14 cellular contexts compared by ENCODE assay signal in the genomic region with DNA sequence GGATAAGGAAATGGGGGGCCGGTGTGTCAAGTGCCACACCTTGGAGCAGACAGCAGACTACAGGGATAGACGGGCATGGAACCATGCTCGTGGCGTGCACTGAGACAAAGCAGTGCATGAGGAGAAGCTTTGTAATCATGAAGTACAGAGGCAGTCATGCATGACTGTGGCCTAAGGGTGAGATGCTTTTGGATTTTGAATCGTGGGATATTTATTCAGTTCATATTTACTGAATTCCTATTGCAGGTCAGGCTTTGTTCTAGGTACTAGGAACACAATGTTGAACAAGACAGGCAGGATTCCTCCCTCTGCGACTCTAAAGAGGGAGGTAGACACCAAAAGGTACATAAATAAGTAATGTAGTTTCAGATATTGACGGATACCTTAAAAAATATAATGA.
"Had no signal": no experiment of that assay in that cellular context is flagged by ENCODE, and none has a peak within 500 bp of the region (broad histone marks: within the 10 kb centered on the region; RNA-seq: fewer than 3 reads in every experiment).

No MANE protein-coding gene starts in this region.

- H3K27me3 Mint-ChIP-seq: dendritic cell treated with granulocyte-macrophage colony-stimulating factor and Interleukin-4, amounts not matched to agents 40 ng/mL and 50 ng/mL, for 4 days; stimulated activated naive B cell treated with anti-CD40 and anti-IgM and Interleukin-4, amounts not matched to agents 10 μg/mL and 1 μg/mL and 100 μg/mL, for 72 hours had no signal

- H3K9me3 Mint-ChIP-seq: activated naive CD4-positive, alpha-beta T cell treated with anti-CD3 and anti-CD28 coated beads, Interleukin-2, amount 50 U/mL, for 72 hours; dendritic cell treated with granulocyte-macrophage colony-stimulating factor and Interleukin-4, amounts not matched to agents 40 ng/mL and 50 ng/mL, for 4 days; nephron progenitor cell; stimulated activated naive B cell treated with anti-CD40 and anti-IgM and Interleukin-4, amounts not matched to agents 10 μg/mL and 1 μg/mL and 100 μg/mL, for 72 hours had no signal

- DNase-seq: activated CD4-positive, alpha-beta T cell treated with anti-CD3 and anti-CD28 coated beads, Interleukin-2, amount 50 U/mL, for 48 hours; activated gamma-delta T cell; effector CD8-positive, alpha-beta T cell; hypothalamus; left lung; mammary epithelial cell; nephron progenitor cell; nucleus accumbens; retina; spleen; stimulated activated naive B cell treated with anti-CD40 and anti-IgM and Interleukin-4, amounts not matched to agents 10 μg/mL and 1 μg/mL and 100 μg/mL, for 72 hours; T-helper 2 cell had no signal

- ATAC-seq: activated naive CD4-positive, alpha-beta T cell treated with anti-CD3 and anti-CD28 coated beads, Interleukin-2, amount 50 U/mL, for 72 hours; left lung; stimulated activated naive B cell treated with anti-CD40 and anti-IgM and Interleukin-4, amounts not matched to agents 10 μg/mL and 1 μg/mL and 100 μg/mL, for 72 hours had no signal

- H3K27ac Mint-ChIP-seq: activated naive CD4-positive, alpha-beta T cell treated with anti-CD3 and anti-CD28 coated beads, Interleukin-2, amount 50 U/mL, for 72 hours; dendritic cell treated with granulocyte-macrophage colony-stimulating factor and Interleukin-4, amounts not matched to agents 40 ng/mL and 50 ng/mL, for 4 days; nephron progenitor cell; stimulated activated naive B cell treated with anti-CD40 and anti-IgM and Interleukin-4, amounts not matched to agents 10 μg/mL and 1 μg/mL and 100 μg/mL, for 72 hours had no signal

- H3K4me3 Mint-ChIP-seq: dendritic cell treated with granulocyte-macrophage colony-stimulating factor and Interleukin-4, amounts not matched to agents 40 ng/mL and 50 ng/mL, for 4 days; stimulated activated naive B cell treated with anti-CD40 and anti-IgM and Interleukin-4, amounts not matched to agents 10 μg/mL and 1 μg/mL and 100 μg/mL, for 72 hours had no signal

- H3K36me3 Mint-ChIP-seq: activated naive CD4-positive, alpha-beta T cell treated with anti-CD3 and anti-CD28 coated beads, Interleukin-2, amount 50 U/mL, for 72 hours; stimulated activated naive B cell treated with anti-CD40 and anti-IgM and Interleukin-4, amounts not matched to agents 10 μg/mL and 1 μg/mL and 100 μg/mL, for 72 hours had no signal

- H3K4me1 Mint-ChIP-seq: stimulated activated naive B cell treated with anti-CD40 and anti-IgM and Interleukin-4, amounts not matched to agents 10 μg/mL and 1 μg/mL and 100 μg/mL, for 72 hours had no signal
